ENCODE assay signal across 8 cellular contexts in genomic region chr6:90217621-90218496, GRCh38.
DNase-seq lines count a peak whose midpoint lies in the region; ATAC-seq and TF ChIP-seq lines count a peak whose summit lies in the region.

No MANE protein-coding gene starts in this region.

- CTCF ChIA-PET in naive thymus-derived CD4-positive, alpha-beta T cell (lab: Charles Lee): interaction anchor here (0.6 to 3.0 kb wide), 12 partner anchors 14 to 277 kb away, joined by 3 to 11 read pairs (median 4); no protein-coding TSS in a partner anchor

- no peaks in the 10 kb centered on the region for H4K20me1 ChIP-seq in GM23248 (ENCODE audit: insufficient read depth)

- intact Hi-C loops in naive thymus-derived CD4-positive, alpha-beta T cell (cut with micrococcal nuclease): loop anchor here (1.0 to 10.0 kb wide), 13 partner anchors 9 to 843 kb away; partner anchors contain the start of gene BACH2 (in 1 of the 2)

- TF ChIP-seq CTCF in RWPE2 (IDR thresholded peaks at IDR 0.05; ENCODE audit: poor library complexity, severe bottlenecking): no peak

- H3K27me3 ChIP-seq in GM23248 (replicated peaks; ENCODE audit: insufficient read depth) (no peaks in the 10 kb centered on the region; the same call in 1 of the 2 replicates), RWPE2 (ENCODE audit: insufficient read depth, poor library complexity, severe bottlenecking) (no peaks in the 10 kb centered on the region), endocrine pancreas (ENCODE audit: control insufficient read depth, insufficient read depth, low read length) (no peaks in the 10 kb centered on the region)
- H3K27me3 ChIP-seq in naive thymus-derived CD4-positive, alpha-beta T cell (ENCODE audit: control insufficient read depth in 2 of 2, insufficient read depth in 2 of 2, low read length in 2 of 2): no peaks in the 10 kb centered on the region

- H3K79me2 ChIP-seq in GM23248 (ENCODE audit: insufficient read depth): no peaks in the 10 kb centered on the region

- ATAC-seq in RWPE2 (ENCODE audit: low read depth) (peak; percentile 77), GM21360 (IDR thresholded peaks at IDR 0.05; ENCODE audit: unreplicated experiment) (no peak), GM18517 (IDR thresholded peaks at IDR 0.05; ENCODE audit: unreplicated experiment) (no peak)
- ATAC-seq in naive thymus-derived CD4-positive, alpha-beta T cell: peak; percentile 51

- peak overlapping the region; percentile 64 for H3K4me2 ChIP-seq in GM23248 (ENCODE audit: unreplicated experiment)

- H3K9ac ChIP-seq in GM23248 (peak overlapping the region; percentile 72), endocrine pancreas (ENCODE audit: control insufficient read depth, insufficient read depth, low read length) (no peak overlapping the region)

- H3K36me3 ChIP-seq in GM23248 (ENCODE audit: low read depth): no peaks in the 10 kb centered on the region
- H3K36me3 ChIP-seq in RWPE2 (ENCODE audit: low read depth): no peaks in the 10 kb centered on the region
- H3K36me3 ChIP-seq in endocrine pancreas (ENCODE audit: control insufficient read depth, insufficient read depth, low read length): no peaks in the 10 kb centered on the region
- peaks cover 0 to 4% (median 0%) of the 10 kb centered on the region in 3 experiments for H3K36me3 ChIP-seq in naive thymus-derived CD4-positive, alpha-beta T cell (ENCODE audit: control insufficient read depth in 2 of 3, insufficient read depth in 3 of 3, low read length in 3 of 3)

- no peaks in the 10 kb centered on the region for H3K27me3 Mint-ChIP-seq in naive thymus-derived CD4-positive, alpha-beta T cell

- DNase-seq in GM23248 (no peak), RWPE2 (ENCODE audit: low spot score) (peak; percentile 70), NCI-H187 treated with DMSO at 0.1 percent for 48 hours (lab: John Stamatoyannopoulos, UW) (no peak), DMS114 treated with DMSO at 0.1 percent for 48 hours (lab: John Stamatoyannopoulos, UW; ENCODE audit: unreplicated experiment) (no peak)
- DNase-seq in naive thymus-derived CD4-positive, alpha-beta T cell: peak in 7 of 9 donors; percentile 39 to 77 (median 53)

- no peak overlapping the region for H3K27ac Mint-ChIP-seq in naive thymus-derived CD4-positive, alpha-beta T cell

- peak overlapping the region; percentile 43 for H3K4me3 ChIP-seq in GM23248
- no peak overlapping the region for H3K4me3 ChIP-seq in RWPE2 (ENCODE audit: severe bottlenecking)
- peak overlapping the region; percentile 27 for H3K4me3 ChIP-seq in endocrine pancreas (ENCODE audit: control insufficient read depth, insufficient read depth, low read length)
- peak overlapping the region; percentile 33 for H3K4me3 ChIP-seq in naive thymus-derived CD4-positive, alpha-beta T cell (ENCODE audit: low read length)

- no peak overlapping the region for H3K4me3 Mint-ChIP-seq in naive thymus-derived CD4-positive, alpha-beta T cell

- peaks cover 0 to 10% (median 5%) of the 10 kb centered on the region in 11 donors for H3K9me3 Mint-ChIP-seq in naive thymus-derived CD4-positive, alpha-beta T cell

- peaks cover 23% of the 10 kb centered on the region for H3K4me1 ChIP-seq in GM23248 (ENCODE audit: insufficient read depth)
- peaks cover 40% of the 10 kb centered on the region for H3K4me1 ChIP-seq in RWPE2 (ENCODE audit: insufficient read depth, poor library complexity, severe bottlenecking)
- H3K4me1 ChIP-seq in endocrine pancreas (ENCODE audit: control insufficient read depth, insufficient read depth, low read length): peaks cover 21% of the 10 kb centered on the region
- H3K4me1 ChIP-seq in naive thymus-derived CD4-positive, alpha-beta T cell (ENCODE audit: control insufficient read depth in 2 of 2, insufficient read depth in 2 of 2, low read length in 2 of 2): peaks cover 0 to 89% of the 10 kb centered on the region in 2 donors

- peak overlapping the region; percentile 82 for H3K27ac ChIP-seq in GM23248
- peak overlapping the region; percentile 92 for H3K27ac ChIP-seq in RWPE2 (ENCODE audit: poor library complexity, severe bottlenecking)
- H3K27ac ChIP-seq in naive thymus-derived CD4-positive, alpha-beta T cell (ENCODE audit: low read depth, low read length): peak overlapping the region; percentile 85

- H3K9me3 ChIP-seq in GM23248 (ENCODE audit: low read depth) (no peaks in the 10 kb centered on the region), RWPE2 (ENCODE audit: severe bottlenecking) (no peaks in the 10 kb centered on the region), endocrine pancreas (ENCODE audit: control insufficient read depth, low read length) (no peaks in the 10 kb centered on the region)
- H3K9me3 ChIP-seq in naive thymus-derived CD4-positive, alpha-beta T cell (ENCODE audit: control insufficient read depth in 2 of 3, low read length in 3 of 3): peaks cover 0 to 4% (median 2%) of the 10 kb centered on the region in 3 experiments

- peaks cover 0 to 33% (median 16%) of the 10 kb centered on the region in 7 donors for H3K4me1 Mint-ChIP-seq in naive thymus-derived CD4-positive, alpha-beta T cell

- H3K9me2 ChIP-seq in GM23248 (ENCODE audit: insufficient read depth): no peaks in the 10 kb centered on the region

- peaks cover 5 to 22% (median 15%) of the 10 kb centered on the region in 5 donors for H3K36me3 Mint-ChIP-seq in naive thymus-derived CD4-positive, alpha-beta T cell

- H2AFZ ChIP-seq in GM23248: peak overlapping the region; percentile 53

- in situ Hi-C loops in GM23248 (cut with MboI): no loop called here

- POLR2A ChIA-PET in naive thymus-derived CD4-positive, alpha-beta T cell (lab: Charles Lee): interaction anchor here (0.5 to 5.3 kb wide), 34 partner anchors 9 to 772 kb away, joined by 3 to 31 read pairs (median 5); partner anchors contain the start of gene BACH2

- 13% methylated on average over 11 to 12 of the region's 12 CpGs for WGBS in GM23248 (ENCODE audit: low coverage in 1 of 2, low lambda C conversion rate in 2 of 2, missing lambda C conversion rate in 2 of 2), 2 experiments

- peaks cover 21% of the 10 kb centered on the region for H3F3A ChIP-seq in GM23248 (ENCODE audit: insufficient read depth)

Comparison
In these comparisons a context has a peak if more than half of its experiments do, and no peak if none do; other contexts are left out.
1. DNase-seq: peak in RWPE2 (single experiment) and naive thymus-derived CD4-positive, alpha-beta T cell (7 of 9); none in GM23248 (single experiment), NCI-H187 treated with DMSO at 0.1 percent for 48 hours (single experiment) and DMS114 treated with DMSO at 0.1 percent for 48 hours (single experiment).
2. ATAC-seq: peak in RWPE2 (single experiment) and naive thymus-derived CD4-positive, alpha-beta T cell (single experiment); none in GM21360 (single experiment) and GM18517 (single experiment).
3. Peak in every context shown above with its lines, with median percentiles within 50 percentile points of each other: H3K27ac ChIP-seq.